In the genomic region with DNA sequence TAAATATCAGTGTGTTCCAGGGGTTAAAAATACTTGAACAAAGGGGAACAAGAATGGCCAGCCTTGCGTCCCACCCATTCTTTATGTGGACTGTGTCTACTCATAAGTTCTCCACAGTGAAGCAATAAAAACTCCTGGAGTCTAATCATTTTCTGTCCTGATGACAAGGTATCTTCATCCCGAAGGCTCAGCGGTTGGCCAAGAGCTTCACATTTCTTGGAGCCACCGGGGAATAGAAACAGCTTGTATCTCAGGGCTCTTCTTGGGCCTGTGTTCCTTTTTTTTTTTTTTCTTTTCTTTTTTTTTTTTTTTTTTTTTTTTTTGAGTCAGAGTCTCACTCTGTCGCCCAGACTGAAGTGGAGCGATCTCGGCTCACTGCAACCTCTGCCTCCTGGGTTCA, we compare ENCODE assay signal across 15 cellular contexts. TPM values are rescaled to one million over a fixed set of nuclear protein-coding genes. Genes with fewer than 3 reads are reported as not detected.
DNase-seq lines count a peak whose midpoint lies in the region; ATAC-seq, FAIRE-seq and TF ChIP-seq lines count a peak whose summit lies in the region.
"Had no signal": no experiment of that assay in that cellular context is flagged by ENCODE, and none has a peak within 500 bp of the region (broad histone marks: within the 10 kb centered on the region; RNA-seq: fewer than 3 reads in every experiment).

No MANE protein-coding gene starts in this region.

- no peaks in the 10 kb centered on the region for H4K20me1 ChIP-seq in hepatocyte (ENCODE audit: insufficient read depth, poor library complexity, severe bottlenecking)

- H3K9me2 ChIP-seq in hepatocyte (replicated peaks; ENCODE audit: insufficient read depth) = no peaks in the 10 kb centered on the region

- TF ChIP-seq POLR2A in body of pancreas (IDR thresholded peaks at IDR 0.05) (no peak), gastroesophageal sphincter (IDR thresholded peaks at IDR 0.05) (no peak), vagina (IDR thresholded peaks at IDR 0.05) (no peak)

- no peaks in the 10 kb centered on the region for H3K79me2 ChIP-seq in hepatocyte

- H3K4me2 ChIP-seq in hepatocyte = no peak overlapping the region
- H3K4me2 ChIP-seq: smooth muscle cell had no signal

- DNase-seq in body of pancreas (peak in 1 of 4 donors; percentile 42), pancreas (no peak), vagina (ENCODE audit: extremely low spot score in 2 of 2) (no peak), hepatocyte (ENCODE audit: low spot score) (no peak), NCI-H146 (lab: John Stamatoyannopoulos, UW) (no peak)
- DNase-seq in activated CD4-positive, CD25-positive, alpha-beta regulatory T cell (lab: John Stamatoyannopoulos, UW) = no peak
- DNase-seq: activated gamma-delta T cell treated with Interleukin-2 at 50 U/mL for 16 hours, EL, endodermal cell, NCI-H1436 treated with DMSO at 0.1 percent for 48 hours, NCI-H510A treated with DMSO at 0.1 percent for 48 hours, SW 1271 had no signal

- H3K9me3 ChIP-seq in body of pancreas = no peaks in the 10 kb centered on the region
- no peaks in the 10 kb centered on the region for H3K9me3 ChIP-seq in gastroesophageal sphincter
- H3K9me3 ChIP-seq in pancreas = no peaks in the 10 kb centered on the region
- H3K9me3 ChIP-seq in vagina = no peaks in the 10 kb centered on the region
- H3K9me3 ChIP-seq in hepatocyte (ENCODE audit: low read depth) = no peaks in the 10 kb centered on the region

- intact Hi-C loops in body of pancreas (cut with DNase I) = no loop called here
- intact Hi-C loops in pancreas (cut with DNase I) = no loop called here
- intact Hi-C loops in vagina (cut with DNase I) = no loop called here

- no peak for FAIRE-seq in pancreas (lab: Jason Lieb, UNC)

- no peak overlapping the region for H3K4me3 ChIP-seq in body of pancreas
- H3K4me3 ChIP-seq in gastroesophageal sphincter = no peak overlapping the region
- no peak overlapping the region for H3K4me3 ChIP-seq in pancreas
- H3K4me3 ChIP-seq in vagina = no peak overlapping the region
- H3K4me3 ChIP-seq in hepatocyte = no peak overlapping the region
- H3K4me3 ChIP-seq: smooth muscle cell had no signal

- 76 to 84% methylated on average over 4 to 6 of the region's 7 CpGs for WGBS in body of pancreas, 2 donors
- 39 to 71% methylated on average over 4 to 6 of the region's 7 CpGs for WGBS in gastroesophageal sphincter (ENCODE audit: low coverage in 1 of 2), 2 donors
- 86 to 91% methylated on average over 7 of the region's 7 CpGs for WGBS in pancreas, 2 donors
- WGBS in hepatocyte (ENCODE audit: low lambda C conversion rate, missing lambda C conversion rate) = 82% methylated on average over 7 of the region's 7 CpGs

- no peak overlapping the region for H2AFZ ChIP-seq in hepatocyte

- no peak for TF ChIP-seq EP300 in gastroesophageal sphincter (IDR thresholded peaks at IDR 0.05)

- H3K4me1 ChIP-seq in body of pancreas (peaks cover 7% of the 10 kb centered on the region), gastroesophageal sphincter (peaks cover 7 to 39% (median 9%) of the 10 kb centered on the region in 3 donors), pancreas (no peaks in the 10 kb centered on the region), vagina (peaks cover 28% of the 10 kb centered on the region), hepatocyte (ENCODE audit: insufficient read depth) (peaks cover 17% of the 10 kb centered on the region)

- H3K27ac ChIP-seq in body of pancreas = no peak overlapping the region
- peak overlapping the region in 2 of 4 donors; percentile 62 to 64 for H3K27ac ChIP-seq in gastroesophageal sphincter
- no peak overlapping the region for H3K27ac ChIP-seq in pancreas
- peak overlapping the region; percentile 8 for H3K27ac ChIP-seq in vagina
- H3K27ac ChIP-seq in hepatocyte = no peak overlapping the region
- H3K27ac ChIP-seq: HL-60 had no signal

- ATAC-seq in body of pancreas = peak; percentile 48
- peak; percentile 90 for ATAC-seq in gastroesophageal sphincter
- ATAC-seq in pancreas = peak in 3 of 4 donors; percentile 17 to 31 (median 23)

- H3K36me3 ChIP-seq in body of pancreas (replicated peaks in 1 of 2; ENCODE audit: insufficient read depth in 1 of 2, low read depth in 2 of 2) (no peaks in the 10 kb centered on the region), gastroesophageal sphincter (peaks cover 0 to 15% of the 10 kb centered on the region in 2 donors), pancreas (no peaks in the 10 kb centered on the region), vagina (peaks cover 0 to 2% of the 10 kb centered on the region in 2 donors), hepatocyte (replicated peaks; ENCODE audit: insufficient read depth, low read depth) (no peaks in the 10 kb centered on the region)

- H3K27me3 ChIP-seq in body of pancreas = no peaks in the 10 kb centered on the region
- H3K27me3 ChIP-seq in gastroesophageal sphincter = no peaks in the 10 kb centered on the region
- H3K27me3 ChIP-seq in pancreas = no peaks in the 10 kb centered on the region
- no peaks in the 10 kb centered on the region for H3K27me3 ChIP-seq in vagina
- no peaks in the 10 kb centered on the region for H3K27me3 ChIP-seq in hepatocyte

- TF ChIP-seq CTCF in body of pancreas (IDR thresholded peaks at IDR 0.05) = no peak
- no peak for TF ChIP-seq CTCF in gastroesophageal sphincter (IDR thresholded peaks at IDR 0.05)
- TF ChIP-seq CTCF in pancreas (IDR thresholded peaks at IDR 0.05) = no peak
- TF ChIP-seq CTCF in vagina (IDR thresholded peaks at IDR 0.05) = no peak
- no peak for TF ChIP-seq CTCF in hepatocyte (IDR thresholded peaks at IDR 0.05; ENCODE audit: poor library complexity)

RNA-seq across cellular contexts. Expression of a gene that starts 36.8 kb away (rescaled TPM):
- total RNA-seq in body of pancreas = 10 to 100 TPM in 1 of 2 donors, 1 to 10 TPM in 1; 2.1 to 19.4 TPM
- 1 to 10 TPM; 1.9 to 5.7 (median 3.3) TPM for total RNA-seq in gastroesophageal sphincter
- 1 to 10 TPM in 4 of 6 donors, under 1 TPM in 2; 0.85 to 2.7 (median 1.3) TPM for total RNA-seq in pancreas
- polyA plus RNA-seq in pancreas = 10 to 100 TPM in 1 of 2 donors, 1 to 10 TPM in 1; 3.6 to 10.4 TPM
- 5.2 TPM for total RNA-seq in vagina
- 1.2 and 2.0 TPM in 2 replicates for total RNA-seq in hepatocyte
- 3.3 and 4.0 TPM in 2 replicates for polyA plus RNA-seq in hepatocyte

Comparison
In these comparisons a context has a peak if more than half of its experiments do, and no peak if none do; other contexts are left out.
1. ATAC-seq: peak in every context shown above with its lines; median percentile 90 in gastroesophageal sphincter; 48 in body of pancreas; 23 in pancreas.